Comparison of ENCODE assay signal across 15 cellular contexts in the genomic region with DNA sequence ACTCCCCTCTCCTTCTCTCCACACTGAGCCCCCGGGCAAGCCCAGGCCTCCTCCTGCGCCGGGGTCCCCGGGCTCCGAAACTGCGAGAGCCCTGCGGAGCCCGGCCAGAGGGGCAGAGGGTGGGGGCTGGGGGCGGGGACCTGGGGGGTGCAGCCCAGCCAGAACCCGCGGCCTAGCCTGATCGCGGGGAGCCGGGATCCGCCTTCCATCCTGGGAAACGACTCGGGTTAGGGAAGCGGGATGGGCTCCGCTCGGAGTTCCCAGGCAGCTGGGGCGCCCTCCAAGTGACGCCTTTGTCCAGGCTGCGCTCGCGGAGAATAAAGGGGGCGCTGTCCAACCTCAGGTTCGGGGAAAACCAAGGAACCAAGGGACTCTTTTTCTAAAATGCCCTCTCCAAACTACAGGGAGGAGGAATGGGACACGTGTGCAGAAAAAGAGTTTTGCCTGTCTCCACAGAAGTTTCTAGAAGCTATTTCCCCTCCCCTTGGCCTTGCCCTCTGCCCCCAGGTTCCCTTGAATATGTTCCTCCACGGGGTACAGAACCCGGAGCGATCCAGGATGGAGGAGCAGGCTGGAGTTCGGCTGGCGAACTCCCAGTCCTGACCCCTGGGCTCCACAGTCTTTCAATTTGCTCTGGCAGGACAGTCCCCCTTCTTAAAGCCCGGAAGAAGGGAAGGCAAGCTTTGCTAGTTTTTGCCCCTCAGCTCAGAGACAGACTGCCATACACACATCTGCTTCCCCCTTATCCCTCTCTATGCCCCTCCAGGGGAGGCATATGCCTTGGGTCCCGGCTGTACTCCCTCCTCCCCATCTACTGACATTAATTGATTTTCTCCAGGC. TPM values are rescaled to one million over a fixed set of nuclear protein-coding genes. Genes with fewer than 3 reads are reported as not detected.
DNase-seq lines count a peak whose midpoint lies in the region; FAIRE-seq and TF ChIP-seq lines count a peak whose summit lies in the region.
"Had no signal": no experiment of that assay in that cellular context is flagged by ENCODE, and none has a peak within 500 bp of the region (broad histone marks: within the 10 kb centered on the region; RNA-seq: fewer than 3 reads in every experiment).

No MANE protein-coding gene starts in this region.

- H3K36me3 ChIP-seq in astrocyte (ENCODE audit: insufficient read depth, low read length) = no peaks in the 10 kb centered on the region
- H3K36me3 ChIP-seq: uterus had no signal

- no peak overlapping the region for H2AFZ ChIP-seq in astrocyte (ENCODE audit: low read depth, low read length)

- no peaks in the 10 kb centered on the region for H3K79me2 ChIP-seq in astrocyte (ENCODE audit: insufficient read depth, low read length)

- H3K4me3 ChIP-seq in astrocyte (ENCODE audit: insufficient read depth, low read depth, low read length) = no peak overlapping the region
- H3K4me3 ChIP-seq: uterus had no signal

- no peak overlapping the region for H3K27ac ChIP-seq in astrocyte (ENCODE audit: low read depth, low read length)
- H3K27ac ChIP-seq: uterus had no signal

- H3K9me3 ChIP-seq in astrocyte (ENCODE audit: insufficient read depth, low read depth, low read length) = peaks cover 5% of the 10 kb centered on the region
- H3K9me3 ChIP-seq: uterus had no signal

- DNase-seq in D341Med (ENCODE audit: low spot score) = peak; percentile 28
- DNase-seq in HFFc6 = no peak
- no peak for DNase-seq in astrocyte (ENCODE audit: low read depth)
- no peak for DNase-seq in mesothelial cell of epicardium (ENCODE audit: low spot score in 2 of 2, unreplicated experiment in 2 of 2)
- DNase-seq in NCI-H2171 (lab: John Stamatoyannopoulos, UW) = no peak
- no peak for DNase-seq in activated T-cell treated with anti-CD3 and anti-CD28 coated beads for 4 hours
- DNase-seq in SW 1271 (lab: John Stamatoyannopoulos, UW) = no peak
- no peak for DNase-seq in activated CD4-positive, CD25-positive, alpha-beta regulatory T cell treated with anti-CD3 and anti-CD28 coated beads, Interleukin-2, amount 50 U/mL, for 72 hours
- DNase-seq: activated CD4-positive, alpha-beta T cell treated with anti-CD3 and anti-CD28 coated beads, Interleukin-2, amount 10 ng/mL, durations not matched to agents 7 days and 5 days; AML-193; foreskin fibroblast; immature natural killer cell; NCI-H2081 treated with DMSO at 0.1 percent for 48 hours; uterus had no signal

- H3K36me3 Mint-ChIP-seq in HFFc6 (ENCODE audit: low read depth) = peaks cover 4% of the 10 kb centered on the region; the same call in 1 of the 2 replicates
- H3K36me3 Mint-ChIP-seq in astrocyte (ENCODE audit: low read depth, unreplicated experiment) = no peaks in the 10 kb centered on the region
- no peaks in the 10 kb centered on the region for H3K36me3 Mint-ChIP-seq in mesothelial cell of epicardium

- H3K4me2 ChIP-seq in astrocyte (ENCODE audit: low read length) = no peak overlapping the region

- H3K9ac ChIP-seq in astrocyte (ENCODE audit: low read length) = no peak overlapping the region

- H3K27ac Mint-ChIP-seq in HFFc6 (no peak overlapping the region), astrocyte (ENCODE audit: unreplicated experiment) (peak overlapping the region; percentile 41), mesothelial cell of epicardium (no peak overlapping the region)
- H3K27ac Mint-ChIP-seq: activated CD4-positive, alpha-beta T cell treated with anti-CD3 and anti-CD28 coated beads, Interleukin-2, amount 10 ng/mL, durations not matched to agents 7 days and 5 days; immature natural killer cell; T-helper 1 cell treated with Interleukin-12 subunit alpha and Interleukin-12 subunit beta and Interleukin-4 antibody, amounts not matched to agents 30 μg/mL and 1 μg/mL, for 36 hours had no signal

- H4K20me1 ChIP-seq in astrocyte (ENCODE audit: insufficient read depth, low read length) = peaks cover 3% of the 10 kb centered on the region

- peaks cover 4% of the 10 kb centered on the region; the same call in 1 of the 2 replicates for H3K9me3 Mint-ChIP-seq in HFFc6
- peaks cover 13% of the 10 kb centered on the region for H3K9me3 Mint-ChIP-seq in astrocyte (ENCODE audit: unreplicated experiment)
- no peaks in the 10 kb centered on the region for H3K9me3 Mint-ChIP-seq in mesothelial cell of epicardium

- FAIRE-seq in astrocyte (lab: Jason Lieb, UNC) = no peak

- no peak overlapping the region for H3K4me3 Mint-ChIP-seq in HFFc6
- H3K4me3 Mint-ChIP-seq in astrocyte (ENCODE audit: unreplicated experiment) = no peak overlapping the region
- H3K4me3 Mint-ChIP-seq in mesothelial cell of epicardium = no peak overlapping the region
- H3K4me3 Mint-ChIP-seq: activated CD4-positive, alpha-beta T cell treated with anti-CD3 and anti-CD28 coated beads, Interleukin-2, amount 10 ng/mL, durations not matched to agents 7 days and 5 days; T-helper 1 cell treated with Interleukin-12 subunit alpha and Interleukin-12 subunit beta and Interleukin-4 antibody, amounts not matched to agents 30 μg/mL and 1 μg/mL, for 36 hours had no signal

- H3K27me3 ChIP-seq in astrocyte (ENCODE audit: insufficient read depth, low read length) = peaks cover 86% of the 10 kb centered on the region

- H3K4me1 ChIP-seq in astrocyte (ENCODE audit: insufficient read depth, low read length) = no peaks in the 10 kb centered on the region

- H3K4me1 Mint-ChIP-seq in HFFc6 (ENCODE audit: low read depth) = no peaks in the 10 kb centered on the region
- H3K4me1 Mint-ChIP-seq in astrocyte (ENCODE audit: low read depth, unreplicated experiment) = no peaks in the 10 kb centered on the region
- no peaks in the 10 kb centered on the region for H3K4me1 Mint-ChIP-seq in mesothelial cell of epicardium

- TF ChIP-seq CTCF in HFFc6 (IDR thresholded peaks at IDR 0.05) (peak; percentile 13; the same call in 1 of the 2 replicates), astrocyte (IDR thresholded peaks at IDR 0.05; ENCODE audit: insufficient read depth, low read depth, low read length) (no peak), mesothelial cell of epicardium (IDR thresholded peaks at IDR 0.05; ENCODE audit: unreplicated experiment) (peak; percentile 11)

- peaks cover 68% of the 10 kb centered on the region for H3K27me3 Mint-ChIP-seq in HFFc6 (ENCODE audit: insufficient read depth)
- H3K27me3 Mint-ChIP-seq in astrocyte (ENCODE audit: low read depth, unreplicated experiment) = peaks cover 83% of the 10 kb centered on the region
- peaks cover 96% of the 10 kb centered on the region for H3K27me3 Mint-ChIP-seq in mesothelial cell of epicardium (ENCODE audit: low read depth)

RNA-seq across cellular contexts. Expression of a gene that starts 13.9 kb away (rescaled TPM):
- not detected for total RNA-seq in HFFc6 (2021; fragmentation: NEBNext Ultra II Directional; extraction: Animal tissue kit (Norgen Biotek cat#: 25700))
- total RNA-seq in astrocyte (not detected in 2 replicates), mesothelial cell of epicardium (not detected in 3 replicates)
- total RNA-seq: activated CD4-positive, alpha-beta T cell treated with anti-CD3 and anti-CD28 coated beads, Interleukin-2, amount 10 ng/mL, durations not matched to agents 7 days and 5 days; uterus had no signal
